ENCODE assay signal across 24 cellular contexts in the genomic region with DNA sequence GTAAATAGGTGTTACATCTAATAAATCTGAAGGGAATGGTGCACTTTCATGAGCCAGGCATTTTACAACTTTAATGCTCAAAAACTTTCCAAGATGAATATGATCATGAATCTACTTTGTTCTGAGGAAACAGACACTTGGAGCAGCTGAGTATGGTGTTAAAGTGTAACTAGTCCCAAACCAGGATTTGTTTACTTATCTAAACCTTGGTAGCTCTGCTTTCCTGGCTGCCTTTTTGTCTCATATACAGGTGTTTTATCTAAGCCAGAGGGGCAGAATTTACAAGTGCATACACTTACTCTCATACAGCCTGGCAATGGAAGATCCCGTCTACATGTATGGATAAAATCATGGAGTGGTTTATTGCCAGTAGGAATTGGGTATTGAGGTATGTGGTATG.
A peak's percentile ranks its signal among the peaks of the same experiment; 100 is the strongest.
DNase-seq lines count a peak whose midpoint lies in the region; ATAC-seq, FAIRE-seq and TF ChIP-seq lines count a peak whose summit lies in the region.
"Had no signal": no experiment of that assay in that cellular context is flagged by ENCODE, and none has a peak within 500 bp of the region (broad histone marks: within the 10 kb centered on the region; RNA-seq: fewer than 3 reads in every experiment).

No MANE protein-coding gene starts in this region.

- no peaks in the 10 kb centered on the region for H3K79me2 ChIP-seq in HepG2 (ENCODE audit: insufficient read depth, low read length)
- H3K79me2 ChIP-seq in trophoblast cell (ENCODE audit: control insufficient read depth, insufficient read depth, low read length, poor library complexity): no peaks in the 10 kb centered on the region

- H3K9me3 ChIP-seq in HepG2 (ENCODE audit: low read length) (no peaks in the 10 kb centered on the region), trophoblast cell (ENCODE audit: insufficient read depth, low read depth, low read length) (no peaks in the 10 kb centered on the region)
- H3K9me3 ChIP-seq: BE2C; BLaER1 treated with 17β-estradiol and CSF1 and Interleukin-3, amounts not matched to agents 10 nM and 100 nM had no signal

- H3K4me1 ChIP-seq in HepG2 (ENCODE audit: insufficient read depth, low read length) (peaks cover 9% of the 10 kb centered on the region), trophoblast cell (ENCODE audit: control insufficient read depth in 1 of 2, insufficient read depth in 2 of 2, low read length in 2 of 2) (peaks cover 3 to 4% of the 10 kb centered on the region in 2 experiments)
- H3K4me1 ChIP-seq: BLaER1 treated with 17β-estradiol and CSF1 and Interleukin-3, amounts not matched to agents 10 nM and 100 nM had no signal

- H3K23ac ChIP-seq in trophoblast cell (ENCODE audit: low read length): peak overlapping the region; percentile 62

- WGBS in HepG2 (ENCODE audit: low lambda C conversion rate): 0% methylated on average over 1 of the region's 1 CpG
- WGBS in trophoblast cell (ENCODE audit: extremely low coverage, insufficient coverage, insufficient read length): no CpG with 5 or more reads among the region's 1 CpG

- TF ChIP-seq CTCF in VCaP (conservative IDR thresholded peaks at IDR 0.05): no peak
- no peak for TF ChIP-seq CTCF in HepG2 (CRISPR knock-in tag; IDR thresholded peaks at IDR 0.05)

- H3K79me1 ChIP-seq in trophoblast cell (ENCODE audit: low read length): no peaks in the 10 kb centered on the region

- H4K8ac ChIP-seq in trophoblast cell (ENCODE audit: low read depth, low read length): no peak overlapping the region

- ATAC-seq in HepG2 (peak; percentile 65), HG02840 (IDR thresholded peaks at IDR 0.05; ENCODE audit: low FRiP score, unreplicated experiment) (no peak), GM18873 (IDR thresholded peaks at IDR 0.05; ENCODE audit: low FRiP score, unreplicated experiment) (no peak)
- ATAC-seq: GM12878, HCT116 had no signal

- H3K9ac ChIP-seq in HepG2 (ENCODE audit: insufficient read depth, low read depth, low read length) (no peak overlapping the region), trophoblast cell (ENCODE audit: low read length) (no peak overlapping the region)
- H3K9ac ChIP-seq: BLaER1 treated with 17β-estradiol and CSF1 and Interleukin-3, amounts not matched to agents 10 nM and 100 nM had no signal

- CTCF ChIA-PET in HepG2 (lab: Yijun Ruan, JAX; ENCODE audit: low intra/inter-chr PET ratio, low total read pairs): no interaction called here

- no peaks in the 10 kb centered on the region for H3K27me3 ChIP-seq in HepG2 (ENCODE audit: control insufficient read depth in 1 of 2, insufficient read depth in 2 of 2, low read length in 2 of 2)
- no peaks in the 10 kb centered on the region for H3K27me3 ChIP-seq in trophoblast cell (ENCODE audit: insufficient read depth, low read length)
- H3K27me3 ChIP-seq: BE2C; BLaER1 treated with 17β-estradiol and CSF1 and Interleukin-3, amounts not matched to agents 10 nM and 100 nM had no signal

- no peak overlapping the region for H2AFZ ChIP-seq in HepG2 (ENCODE audit: low read length)
- H2AFZ ChIP-seq in trophoblast cell (ENCODE audit: insufficient read depth, low read length, poor library complexity): no peak overlapping the region

- POLR2A ChIA-PET in HepG2 (lab: Yijun Ruan, JAX): no interaction called here

- no peak overlapping the region for H2BK120ac ChIP-seq in trophoblast cell (ENCODE audit: insufficient read depth, low read length, poor library complexity)

- H4K20me1 ChIP-seq in HepG2 (ENCODE audit: insufficient read depth, low read length): no peaks in the 10 kb centered on the region
- H4K20me1 ChIP-seq: BLaER1 treated with 17β-estradiol and CSF1 and Interleukin-3, amounts not matched to agents 10 nM and 100 nM had no signal

- no peak overlapping the region for H4K91ac ChIP-seq in trophoblast cell (ENCODE audit: low read depth, low read length)

- FAIRE-seq in HepG2 (lab: Jason Lieb, UNC): no peak
- FAIRE-seq: A204.1, GM12878, H1 had no signal

- no peaks in the 10 kb centered on the region for H3K36me3 ChIP-seq in HepG2 (replicated peaks in 1 of 2; ENCODE audit: control insufficient read depth in 1 of 2, insufficient read depth in 2 of 2, low read length in 2 of 2)
- no peaks in the 10 kb centered on the region for H3K36me3 ChIP-seq in trophoblast cell (ENCODE audit: control insufficient read depth in 1 of 2, insufficient read depth in 2 of 2, low read length in 2 of 2)
- H3K36me3 ChIP-seq: BE2C; BLaER1 treated with 17β-estradiol and CSF1 and Interleukin-3, amounts not matched to agents 10 nM and 100 nM had no signal

- no peak overlapping the region for H3K4ac ChIP-seq in trophoblast cell (ENCODE audit: low read depth, low read length)

- TF ChIP-seq EP300 in HepG2 (IDR thresholded peaks at IDR 0.05; ENCODE audit: low read depth in 2 of 2, low read length in 2 of 2) (no peak), HepG2 (CRISPR knock-in tag; IDR thresholded peaks at IDR 0.05; ENCODE audit: borderline replicate concordance) (no peak)

- no TSS peak for BruUV-seq in HepG2 (replicated peaks; lab: Mats Ljungman, UMichigan)

- no peak overlapping the region for H2BK5ac ChIP-seq in trophoblast cell (ENCODE audit: low read depth, low read length, poor library complexity)

- no peak for TF ChIP-seq RAD21 in HepG2 (CRISPR knock-in tag; IDR thresholded peaks at IDR 0.05)

- H3K14ac ChIP-seq in trophoblast cell (ENCODE audit: low read length): no peak overlapping the region

- H3K4me2 ChIP-seq in HepG2 (ENCODE audit: low read depth, low read length) (no peak overlapping the region), trophoblast cell (ENCODE audit: low read length) (no peak overlapping the region)
- H3K4me2 ChIP-seq: BLaER1 treated with 17β-estradiol and CSF1 and Interleukin-3, amounts not matched to agents 10 nM and 100 nM had no signal

- H2BK12ac ChIP-seq in trophoblast cell (ENCODE audit: low read length): no peak overlapping the region

- H3K27ac ChIP-seq in VCaP: 0 out of 2 replicates have a peak overlapping the region, but pooled peaks have one; percentile 2
- no peak overlapping the region for H3K27ac ChIP-seq in HepG2 (ENCODE audit: extremely low read length, insufficient read depth, low read length)
- no peak overlapping the region for H3K27ac ChIP-seq in trophoblast cell (ENCODE audit: low read depth, low read length)
- H3K27ac ChIP-seq: 22Rv1; BLaER1 treated with 17β-estradiol and CSF1 and Interleukin-3, amounts not matched to agents 10 nM and 100 nM had no signal

- H3K18ac ChIP-seq in trophoblast cell (ENCODE audit: low read length): no peak overlapping the region

- in situ Hi-C loops in HepG2 (cut with HindIII; ENCODE audit: extremely low pct_ligation_motif_present, low pct_unique_long_range_greater_than_20kb): no loop called here

- no peak for TF ChIP-seq POLR2A in HepG2 (IDR thresholded peaks at IDR 0.05; ENCODE audit: insufficient read depth in 1 of 2, low read depth in 2 of 2, low read length in 2 of 2)

- DNase-seq in DMS53 (lab: John Stamatoyannopoulos, UW) (peak; percentile 50), DMS53 treated with DMSO at 0.1 percent for 48 hours (lab: John Stamatoyannopoulos, UW; ENCODE audit: unreplicated experiment) (no peak), HepG2 (ENCODE audit: low spot score) (no peak), trophoblast cell (no peak), CD1c-positive myeloid dendritic cell (ENCODE audit: extremely low spot score) (no peak)
- DNase-seq: ACHN; AML-193; BE2C; Calu3; CD4-positive, alpha-beta memory T cell; COR-L47; DMS79; EL; GDM1; H7 had no signal

- H4K12ac ChIP-seq in trophoblast cell (ENCODE audit: low read depth, low read length): no peak overlapping the region

- H2AK5ac ChIP-seq in trophoblast cell (ENCODE audit: low read length): no peak overlapping the region

- H3K4me3 ChIP-seq in HepG2 (replicated peaks in 1 of 3; ENCODE audit: insufficient read depth in 1 of 3, low read depth in 2 of 3, low read length in 3 of 3) (no peak overlapping the region), trophoblast cell (ENCODE audit: low read depth, low read length) (no peak overlapping the region)
- H3K4me3 ChIP-seq: BLaER1 treated with 17β-estradiol and CSF1 and Interleukin-3, amounts not matched to agents 10 nM and 100 nM; GM12878 had no signal

- intact Hi-C loops in HepG2 (cut with micrococcal nuclease; ENCODE audit: unreplicated experiment): no loop called here

TF ChIP-seq in HepG2, 621 proteins besides CTCF, POLR2A, EP300 and RAD21:
- no peak for TF ChIP-seq PCBP2 (optimal IDR thresholded peaks at IDR 0.05; ENCODE audit: low read depth, low read length, poor library complexity, severe bottlenecking)
- 0 out of 2 replicates have a peak, but pooled peaks have one; percentile 46 for TF ChIP-seq GFI1 (CRISPR knock-in tag; IDR thresholded peaks at IDR 0.05; ENCODE audit: borderline replicate concordance)
- TF ChIP-seq, protein P1, sequence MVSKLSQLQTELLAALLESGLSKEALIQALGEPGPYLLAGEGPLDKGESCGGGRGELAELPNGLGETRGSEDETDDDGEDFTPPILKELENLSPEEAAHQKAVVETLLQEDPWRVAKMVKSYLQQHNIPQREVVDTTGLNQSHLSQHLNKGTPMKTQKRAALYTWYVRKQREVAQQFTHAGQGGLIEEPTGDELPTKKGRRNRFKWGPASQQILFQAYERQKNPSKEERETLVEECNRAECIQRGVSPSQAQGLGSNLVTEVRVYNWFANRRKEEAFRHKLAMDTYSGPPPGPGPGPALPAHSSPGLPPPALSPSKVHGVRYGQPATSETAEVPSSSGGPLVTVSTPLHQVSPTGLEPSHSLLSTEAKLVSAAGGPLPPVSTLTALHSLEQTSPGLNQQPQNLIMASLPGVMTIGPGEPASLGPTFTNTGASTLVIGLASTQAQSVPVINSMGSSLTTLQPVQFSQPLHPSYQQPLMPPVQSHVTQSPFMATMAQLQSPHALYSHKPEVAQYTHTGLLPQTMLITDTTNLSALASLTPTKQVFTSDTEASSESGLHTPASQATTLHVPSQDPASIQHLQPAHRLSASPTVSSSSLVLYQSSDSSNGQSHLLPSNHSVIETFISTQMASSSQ (IDR thresholded peaks at IDR 0.05; ENCODE audit: low read depth): 0 out of 2 replicates have a peak, but pooled peaks have one; percentile 20
- TF ChIP-seq, protein P1 (CRISPR knock-in tag; IDR thresholded peaks at IDR 0.05; ENCODE audit: borderline replicate concordance): no peak
